7 cellular contexts compared by ENCODE assay signal in genomic region chr1:82219841-82220240, GRCh38.
"Had no signal": no experiment of that assay in that cellular context is flagged by ENCODE, and none has a peak within 500 bp of the region (broad histone marks: within the 10 kb centered on the region; RNA-seq: fewer than 3 reads in every experiment).

No MANE protein-coding gene starts in this region.

- H3K27ac ChIP-seq: HL-60, KMS-11 had no signal

- H3K4me3 ChIP-seq: K562 had no signal

- DNase-seq: IMR-90, KBM-7, KG1 had no signal

- ATAC-seq: HepG2, K562 had no signal
